Comparison of ENCODE assay signal across 21 cellular contexts in the genomic region with DNA sequence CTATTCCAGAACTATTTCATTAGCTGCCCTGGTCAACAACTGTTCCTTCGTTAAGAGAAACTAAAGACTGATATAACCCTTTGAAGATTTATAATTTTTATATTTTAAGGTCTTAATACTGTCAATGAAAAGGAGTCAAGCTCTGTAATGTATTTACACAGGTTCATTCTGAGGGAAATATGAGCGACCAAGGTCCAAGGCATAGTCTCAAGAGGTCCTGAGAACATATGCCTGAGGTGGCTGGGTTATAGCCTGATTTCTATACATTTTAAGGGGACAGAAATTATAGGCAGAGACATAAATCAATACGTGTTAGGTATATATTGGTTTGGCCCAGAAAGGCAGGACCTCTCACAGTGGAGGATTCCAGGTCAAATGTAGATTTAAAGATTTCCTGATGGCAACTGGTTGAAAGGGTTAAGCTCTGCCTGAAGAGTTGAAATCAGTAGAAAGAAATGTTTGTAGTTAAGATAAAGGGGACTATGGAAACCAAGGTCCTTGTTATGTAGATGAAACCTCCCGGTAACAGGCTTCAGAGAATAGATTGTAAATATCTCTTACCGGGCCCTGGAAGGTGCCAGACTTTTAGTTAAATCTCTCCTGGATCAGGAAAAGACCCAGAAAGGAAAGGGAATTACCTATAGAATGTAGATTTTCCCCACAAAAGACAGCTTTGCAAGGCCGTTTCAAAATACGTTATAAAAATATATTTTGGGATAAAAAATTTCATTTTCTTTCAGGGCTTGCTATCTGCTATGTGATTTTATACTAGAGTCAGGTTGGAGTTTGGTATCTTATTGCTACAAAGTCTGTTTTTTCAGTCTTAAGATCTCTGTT.
DNase-seq lines count a peak whose midpoint lies in the region; ATAC-seq and TF ChIP-seq lines count a peak whose summit lies in the region.
"Had no signal": no experiment of that assay in that cellular context is flagged by ENCODE, and none has a peak within 500 bp of the region (broad histone marks: within the 10 kb centered on the region; RNA-seq: fewer than 3 reads in every experiment).

No MANE protein-coding gene starts in this region.

- no peak for TF ChIP-seq CTCF in endodermal cell (conservative IDR thresholded peaks at IDR 0.05)
- TF ChIP-seq CTCF in progenitor cell of endocrine pancreas (IDR thresholded peaks at IDR 0.05; ENCODE audit: unreplicated experiment) = no peak

- H3K27ac ChIP-seq in HUES48 (ENCODE audit: low read depth, low read length) (peak overlapping the region; percentile 93), endodermal cell (ENCODE audit: low read depth, low read length) (peak overlapping the region; percentile 76)
- H3K27ac ChIP-seq: BLaER1, SK-N-MC had no signal

- H3K4me3 Mint-ChIP-seq in endodermal cell (peak overlapping the region; percentile 3), progenitor cell of endocrine pancreas (ENCODE audit: low read depth) (no peak overlapping the region)
- no peak overlapping the region for H3K4me3 Mint-ChIP-seq in activated T-helper 17 cell treated with anti-CD3 and anti-CD28 coated beads, Interleukin-2, amount 50 U/mL, for 72 hours
- H3K4me3 Mint-ChIP-seq: CD4-positive, alpha-beta memory T cell; HFFc6 had no signal

- peaks cover 29% of the 10 kb centered on the region for H3K4me1 ChIP-seq in HUES48 (ENCODE audit: control insufficient read depth, insufficient read depth, low read length)
- H3K4me1 ChIP-seq in endodermal cell (ENCODE audit: control insufficient read depth, insufficient read depth, low read length) = peaks cover 8% of the 10 kb centered on the region
- H3K4me1 ChIP-seq: BLaER1 had no signal

- no peaks in the 10 kb centered on the region for H3K27me3 ChIP-seq in HUES48 (ENCODE audit: control insufficient read depth, insufficient read depth, low read length)
- no peaks in the 10 kb centered on the region for H3K27me3 ChIP-seq in endodermal cell (ENCODE audit: control insufficient read depth, insufficient read depth, low read length, poor library complexity, severe bottlenecking)
- H3K27me3 ChIP-seq: BLaER1 had no signal

- peaks cover 33% of the 10 kb centered on the region for H3K4me1 Mint-ChIP-seq in endodermal cell
- H3K4me1 Mint-ChIP-seq in progenitor cell of endocrine pancreas (ENCODE audit: low read depth) = peaks cover 4% of the 10 kb centered on the region
- H3K4me1 Mint-ChIP-seq in activated T-helper 17 cell treated with anti-CD3 and anti-CD28 coated beads, Interleukin-2, amount 50 U/mL, for 72 hours = no peaks in the 10 kb centered on the region
- H3K4me1 Mint-ChIP-seq: CD4-positive, alpha-beta memory T cell had no signal

- H3K27me3 Mint-ChIP-seq in endodermal cell (ENCODE audit: insufficient read depth) (no peaks in the 10 kb centered on the region), progenitor cell of endocrine pancreas (no peaks in the 10 kb centered on the region)
- H3K27me3 Mint-ChIP-seq in activated T-helper 17 cell treated with anti-CD3 and anti-CD28 coated beads, Interleukin-2, amount 50 U/mL, for 72 hours = peaks cover 4% of the 10 kb centered on the region

- H3K36me3 Mint-ChIP-seq in endodermal cell (ENCODE audit: low read depth) (peaks cover 11% of the 10 kb centered on the region), progenitor cell of endocrine pancreas (ENCODE audit: insufficient read depth) (no peaks in the 10 kb centered on the region)
- no peaks in the 10 kb centered on the region for H3K36me3 Mint-ChIP-seq in activated T-helper 17 cell treated with anti-CD3 and anti-CD28 coated beads, Interleukin-2, amount 50 U/mL, for 72 hours (ENCODE audit: low read depth)
- H3K36me3 Mint-ChIP-seq: CD4-positive, alpha-beta memory T cell had no signal

- peak overlapping the region; percentile 43; the same call in 1 of the 2 replicates for H3K9ac ChIP-seq in HUES48 (ENCODE audit: low read depth, low read length)
- H3K9ac ChIP-seq in endodermal cell (ENCODE audit: extremely low read depth, low read length, poor library complexity, severe bottlenecking) = peak overlapping the region; percentile 57
- H3K9ac ChIP-seq: BLaER1 had no signal

- H3K9me3 ChIP-seq in HUES48 (ENCODE audit: control insufficient read depth, insufficient read depth, low read length) (peaks cover 12% of the 10 kb centered on the region), endodermal cell (ENCODE audit: control insufficient read depth, low read length) (peaks cover 34% of the 10 kb centered on the region)
- H3K9me3 ChIP-seq: BLaER1 had no signal

- H3K9me3 Mint-ChIP-seq in endodermal cell (peaks cover 24% of the 10 kb centered on the region), progenitor cell of endocrine pancreas (ENCODE audit: low read depth) (peaks cover 7% of the 10 kb centered on the region)
- peaks cover 3% of the 10 kb centered on the region for H3K9me3 Mint-ChIP-seq in activated T-helper 17 cell treated with anti-CD3 and anti-CD28 coated beads, Interleukin-2, amount 50 U/mL, for 72 hours
- H3K9me3 Mint-ChIP-seq: HFFc6 had no signal

- ATAC-seq in HG02981 (IDR thresholded peaks at IDR 0.05; ENCODE audit: unreplicated experiment) = no peak
- ATAC-seq in activated T-helper 17 cell treated with anti-CD3 and anti-CD28 coated beads, Interleukin-2, amount 50 U/mL, for 72 hours (replicated peaks) = no peak
- no peak for ATAC-seq in HG03175 (IDR thresholded peaks at IDR 0.05; ENCODE audit: unreplicated experiment)
- ATAC-seq: K562 had no signal

- H3K36me3 ChIP-seq in HUES48 (ENCODE audit: control insufficient read depth, insufficient read depth, low read length) = no peaks in the 10 kb centered on the region
- peaks cover 10% of the 10 kb centered on the region for H3K36me3 ChIP-seq in endodermal cell (ENCODE audit: control insufficient read depth, insufficient read depth, low read length)
- H3K36me3 ChIP-seq: BLaER1 had no signal

- WGBS in endodermal cell (ENCODE audit: insufficient coverage in 1 of 2, insufficient read length in 1 of 2), 2 experiments = 16 to 17% methylated on average over 4 to 6 of the region's 7 CpGs

- H3K4me3 ChIP-seq in HUES48 (ENCODE audit: low read depth, low read length) = 0 out of 2 replicates have a peak overlapping the region, but pooled peaks have one; percentile 30
- peak overlapping the region; percentile 68 for H3K4me3 ChIP-seq in endodermal cell (ENCODE audit: low read length)
- H3K4me3 ChIP-seq: BLaER1, K562, SK-N-MC had no signal

- peak overlapping the region; percentile 97 for H3K27ac Mint-ChIP-seq in endodermal cell
- H3K27ac Mint-ChIP-seq in progenitor cell of endocrine pancreas = peak overlapping the region; percentile 50
- H3K27ac Mint-ChIP-seq in activated T-helper 17 cell treated with anti-CD3 and anti-CD28 coated beads, Interleukin-2, amount 50 U/mL, for 72 hours = no peak overlapping the region
- H3K27ac Mint-ChIP-seq: HFFc6 had no signal

- DNase-seq in endodermal cell (peak; percentile 59), iPS-NIHi7 (ENCODE audit: extremely low spot score) (peak; percentile 47), progenitor cell of endocrine pancreas (ENCODE audit: low spot score, unreplicated experiment) (no peak), NCI-H510A treated with DMSO at 0.1 percent for 48 hours (lab: John Stamatoyannopoulos, UW) (no peak)
- DNase-seq: Calu3; CD4-positive, alpha-beta memory T cell; HFFc6; NCI-H1105; NCI-H1694; NCI-H2081 treated with DMSO at 0.1 percent for 48 hours; NCI-H748 treated with DMSO at 0.1 percent for 48 hours; NK-92 treated with Interleukin-12 subunit alpha and Interleukin-12 subunit beta, amount 100 ng/mL, for 24 hours; OCI-M1; SHP77 had no signal

Comparison
In these comparisons a context has a peak if more than half of its experiments do, and no peak if none do; other contexts are left out.
1. DNase-seq: peak in endodermal cell (single experiment) and iPS-NIHi7 (single experiment); none in progenitor cell of endocrine pancreas (single experiment) and NCI-H510A treated with DMSO at 0.1 percent for 48 hours (single experiment).